Comparison of ENCODE assay signal across 20 cellular contexts in the genomic region with DNA sequence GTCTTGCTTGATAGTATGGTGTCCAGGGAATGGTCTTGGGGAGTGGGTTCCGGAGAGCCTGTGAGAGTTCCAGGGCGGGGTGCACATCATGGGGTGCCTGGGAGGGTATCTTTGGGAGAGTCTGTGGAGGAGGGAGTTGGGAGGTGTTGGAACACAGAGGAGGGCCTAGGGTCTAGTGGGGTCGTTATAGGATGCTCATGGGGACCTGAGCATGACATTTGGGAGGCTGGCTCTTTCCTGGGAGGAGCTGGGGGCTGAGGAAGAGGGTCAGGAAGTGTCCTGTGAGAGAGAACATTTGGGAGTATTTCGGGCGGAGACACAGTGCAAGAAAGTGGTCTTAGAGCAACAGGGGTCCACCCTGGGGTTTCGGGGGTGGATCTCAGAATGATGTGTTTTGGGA. TPM values are rescaled to one million over a fixed set of nuclear protein-coding genes. Genes with fewer than 3 reads are reported as not detected.
DNase-seq lines count a peak whose midpoint lies in the region; ATAC-seq lines count a peak whose summit lies in the region.
"Had no signal": no experiment of that assay in that cellular context is flagged by ENCODE, and none has a peak within 500 bp of the region (broad histone marks: within the 10 kb centered on the region; RNA-seq: fewer than 3 reads in every experiment).

No MANE protein-coding gene starts in this region.

- peaks cover 29% of the 10 kb centered on the region for H3K27me3 Mint-ChIP-seq in activated naive CD8-positive, alpha-beta T cell treated with anti-CD3 and anti-CD28 coated beads, Interleukin-2, amount 10 ng/mL, durations not matched to agents 7 days and 5 days
- H3K27me3 Mint-ChIP-seq in activated naive CD8-positive, alpha-beta T cell treated with anti-CD3 and anti-CD28 coated beads for 36 hours = peaks cover 12% of the 10 kb centered on the region
- H3K27me3 Mint-ChIP-seq in T-helper 17 cell = peaks cover 13% of the 10 kb centered on the region

- H3K36me3 Mint-ChIP-seq in activated naive CD8-positive, alpha-beta T cell treated with anti-CD3 and anti-CD28 coated beads, Interleukin-2, amount 10 ng/mL, durations not matched to agents 7 days and 5 days = no peaks in the 10 kb centered on the region
- no peaks in the 10 kb centered on the region for H3K36me3 Mint-ChIP-seq in activated naive CD8-positive, alpha-beta T cell treated with anti-CD3 and anti-CD28 coated beads for 36 hours
- H3K36me3 Mint-ChIP-seq in T-helper 17 cell (ENCODE audit: low read depth) = peaks cover 2% of the 10 kb centered on the region
- H3K36me3 Mint-ChIP-seq: CD4-positive, CD25-positive, alpha-beta regulatory T cell; CD8-positive, alpha-beta T cell had no signal

- peaks cover 29% of the 10 kb centered on the region for H3K4me1 Mint-ChIP-seq in activated naive CD8-positive, alpha-beta T cell treated with anti-CD3 and anti-CD28 coated beads, Interleukin-2, amount 10 ng/mL, durations not matched to agents 7 days and 5 days
- peaks cover 13% of the 10 kb centered on the region for H3K4me1 Mint-ChIP-seq in activated naive CD8-positive, alpha-beta T cell treated with anti-CD3 and anti-CD28 coated beads for 36 hours
- peaks cover 33% of the 10 kb centered on the region for H3K4me1 Mint-ChIP-seq in T-helper 17 cell

- peak overlapping the region; percentile 40 for H3K27ac Mint-ChIP-seq in activated naive CD8-positive, alpha-beta T cell treated with anti-CD3 and anti-CD28 coated beads, Interleukin-2, amount 10 ng/mL, durations not matched to agents 7 days and 5 days
- H3K27ac Mint-ChIP-seq in activated naive CD8-positive, alpha-beta T cell treated with anti-CD3 and anti-CD28 coated beads for 36 hours = no peak overlapping the region
- peak overlapping the region; percentile 54 for H3K27ac Mint-ChIP-seq in T-helper 17 cell
- H3K27ac Mint-ChIP-seq: CD8-positive, alpha-beta T cell had no signal

- H3K4me3 Mint-ChIP-seq in activated naive CD8-positive, alpha-beta T cell treated with anti-CD3 and anti-CD28 coated beads, Interleukin-2, amount 10 ng/mL, durations not matched to agents 7 days and 5 days = no peak overlapping the region
- H3K4me3 Mint-ChIP-seq in activated naive CD8-positive, alpha-beta T cell treated with anti-CD3 and anti-CD28 coated beads for 36 hours = no peak overlapping the region
- peak overlapping the region; percentile 37 for H3K4me3 Mint-ChIP-seq in T-helper 17 cell
- H3K4me3 Mint-ChIP-seq: CD4-positive, CD25-positive, alpha-beta regulatory T cell; CD8-positive, alpha-beta T cell had no signal

- no peak for DNase-seq in activated naive CD8-positive, alpha-beta T cell treated with anti-CD3 and anti-CD28 coated beads, Interleukin-2, amount 10 ng/mL, durations not matched to agents 7 days and 5 days
- DNase-seq in activated naive CD8-positive, alpha-beta T cell treated with anti-CD3 and anti-CD28 coated beads for 36 hours = no peak
- DNase-seq in T-helper 17 cell = no peak
- peak; percentile 32 for DNase-seq in islet precursor cell
- DNase-seq in SHP77 treated with DMSO at 0.1 percent for 48 hours (lab: John Stamatoyannopoulos, UW) = no peak
- DNase-seq: Caco-2; CD4-positive, CD25-positive, alpha-beta regulatory T cell; CD8-positive, alpha-beta T cell; DMS153; EL; GDM1; GM23248; H7; HCEC 1CT had no signal

- H3K9me3 Mint-ChIP-seq in activated naive CD8-positive, alpha-beta T cell treated with anti-CD3 and anti-CD28 coated beads, Interleukin-2, amount 10 ng/mL, durations not matched to agents 7 days and 5 days = no peaks in the 10 kb centered on the region
- no peaks in the 10 kb centered on the region for H3K9me3 Mint-ChIP-seq in activated naive CD8-positive, alpha-beta T cell treated with anti-CD3 and anti-CD28 coated beads for 36 hours
- H3K9me3 Mint-ChIP-seq: CD8-positive, alpha-beta T cell had no signal

- H3K9me3 ChIP-seq in T-helper 17 cell (ENCODE audit: control insufficient read depth, low read length, poor library complexity, severe bottlenecking) = no peaks in the 10 kb centered on the region
- H3K9me3 ChIP-seq: BLaER1, Caco-2 had no signal

- ATAC-seq in activated naive CD8-positive, alpha-beta T cell treated with anti-CD3 and anti-CD28 coated beads, Interleukin-2, amount 10 ng/mL, durations not matched to agents 7 days and 5 days (ENCODE audit: low read depth) = no peak
- ATAC-seq in T-helper 17 cell = no peak
- no peak for ATAC-seq in HG03457 (IDR thresholded peaks at IDR 0.05; ENCODE audit: unreplicated experiment)
- ATAC-seq: CD8-positive, alpha-beta T cell; GM12878 had no signal

- POLR2A ChIA-PET in activated naive CD8-positive, alpha-beta T cell treated with anti-CD3 and anti-CD28 coated beads, Interleukin-2, amount 10 ng/mL, durations not matched to agents 7 days and 5 days (lab: Charles Lee) = no interaction called here

RNA-seq across cellular contexts. Expression of a gene that starts 2.7 kb away (rescaled TPM):
- not detected for total RNA-seq in activated naive CD8-positive, alpha-beta T cell treated with anti-CD3 and anti-CD28 coated beads, Interleukin-2, amount 10 ng/mL, durations not matched to agents 7 days and 5 days
- not detected for total RNA-seq in activated naive CD8-positive, alpha-beta T cell treated with anti-CD3 and anti-CD28 coated beads for 36 hours
- not detected for total RNA-seq in T-helper 17 cell
- total RNA-seq: A172; A673; Caco-2; CD4-positive, CD25-positive, alpha-beta regulatory T cell; CD8-positive, alpha-beta T cell; GM12878; GM23248; H1; H7 had no signal

RNA-seq across cellular contexts. Expression of a gene that starts 25.5 kb away (rescaled TPM):
- total RNA-seq in activated naive CD8-positive, alpha-beta T cell treated with anti-CD3 and anti-CD28 coated beads, Interleukin-2, amount 10 ng/mL, durations not matched to agents 7 days and 5 days = not detected
- not detected for total RNA-seq in activated naive CD8-positive, alpha-beta T cell treated with anti-CD3 and anti-CD28 coated beads for 36 hours
- total RNA-seq in T-helper 17 cell = not detected
- total RNA-seq: A172; A673; Caco-2; CD4-positive, CD25-positive, alpha-beta regulatory T cell; CD8-positive, alpha-beta T cell; GM12878; GM23248; H1; H7 had no signal
